ENCODE assay signal across 29 cellular contexts in genomic region chr11:26194871-26195270, GRCh38.
"Had no signal": no experiment of that assay in that cellular context is flagged by ENCODE, and none has a peak within 500 bp of the region (broad histone marks: within the 10 kb centered on the region; RNA-seq: fewer than 3 reads in every experiment).

No MANE protein-coding gene starts in this region.

- H3K4me3 ChIP-seq: adrenal gland, heart left ventricle, left lung, lower lobe of right lung, pancreas, prostate gland, sigmoid colon, tibial nerve had no signal

- H3K4me3 Mint-ChIP-seq: activated naive CD4-positive, alpha-beta T cell treated with anti-CD3 and anti-CD28 coated beads for 36 hours; activated naive CD8-positive, alpha-beta T cell treated with anti-CD3 and anti-CD28 coated beads for 36 hours; activated T-helper 1 cell treated with anti-CD3 and anti-CD28 coated beads, Interleukin-12 subunit alpha, Interleukin-12 subunit beta, Interleukin-2, Interleukin-4 antibody, amounts not matched to agents 30 ng/mL and 10 ng/mL and 1 ng/mL, durations not matched to agents 14 hours and 24 hours and 36 hours; brain; effector memory CD8-positive, alpha-beta T cell; neural crest cell; stimulated activated effector memory CD8-positive, alpha-beta T cell treated with anti-CD3 and anti-CD28 coated beads, Interleukin-12 subunit alpha, Interleukin-12 subunit beta, amount 100 ng/mL, for 72 hours; stimulated activated naive CD8-positive, alpha-beta T cell treated with anti-CD3 and anti-CD28 coated beads, Interleukin-15, Interleukin-2, amounts not matched to agents 100 ng/mL and 50 ng/mL, for 24 hours had no signal

- FAIRE-seq: pancreas, small intestine, urothelium cell line had no signal

- H3K9me3 Mint-ChIP-seq: activated naive CD8-positive, alpha-beta T cell treated with anti-CD3 and anti-CD28 coated beads for 36 hours; brain had no signal

- DNase-seq: activated CD4-positive, alpha-beta T cell treated with anti-CD3 and anti-CD28 coated beads for 48 hours; activated CD4-positive, alpha-beta T cell treated with anti-CD3 and anti-CD28 coated beads, Interleukin-2, amount 50 U/mL, for 48 hours; activated CD8-positive, alpha-beta memory T cell treated with anti-CD3 and anti-CD28 coated beads for 24 hours; activated effector memory CD4-positive, alpha-beta T cell treated with anti-CD3 and anti-CD28 coated beads, Interleukin-2, amount 50 U/mL, for 16 hours; activated naive CD4-positive, alpha-beta T cell treated with anti-CD3 and anti-CD28 coated beads for 36 hours; activated naive CD8-positive, alpha-beta T cell treated with anti-CD3 and anti-CD28 coated beads for 36 hours; adrenal gland; aorta; cortex of kidney; effector memory CD8-positive, alpha-beta T cell; foreskin keratinocyte; heart left ventricle; hypothalamus; left lung; lower lobe of right lung; nucleus accumbens; pancreas; retina; sigmoid colon; small intestine; stimulated activated CD4-positive, alpha-beta T cell treated with anti-CD3 and anti-CD28 coated beads, Interleukin-4, amount 100 ng/mL, for 24 hours had no signal

- H3K27me3 ChIP-seq: adrenal gland, foreskin keratinocyte, heart left ventricle, left lung, pancreas, sigmoid colon, tibial nerve had no signal

- H3K9me3 ChIP-seq: adrenal gland, heart left ventricle, left lung, lower lobe of right lung, pancreas, prostate gland, sigmoid colon, tibial nerve had no signal

- H3K36me3 Mint-ChIP-seq: activated naive CD8-positive, alpha-beta T cell treated with anti-CD3 and anti-CD28 coated beads for 36 hours; brain; stimulated activated effector memory CD8-positive, alpha-beta T cell treated with anti-CD3 and anti-CD28 coated beads, Interleukin-12 subunit alpha, Interleukin-12 subunit beta, amount 100 ng/mL, for 72 hours had no signal

- H3K4me1 Mint-ChIP-seq: activated naive CD8-positive, alpha-beta T cell treated with anti-CD3 and anti-CD28 coated beads for 36 hours; neural crest cell; stimulated activated effector memory CD8-positive, alpha-beta T cell treated with anti-CD3 and anti-CD28 coated beads, Interleukin-12 subunit alpha, Interleukin-12 subunit beta, amount 100 ng/mL, for 72 hours had no signal

- H3K27me3 Mint-ChIP-seq: activated naive CD8-positive, alpha-beta T cell treated with anti-CD3 and anti-CD28 coated beads for 36 hours; effector memory CD8-positive, alpha-beta T cell; stimulated activated naive CD8-positive, alpha-beta T cell treated with anti-CD3 and anti-CD28 coated beads, Interleukin-15, Interleukin-2, amounts not matched to agents 100 ng/mL and 50 ng/mL, for 24 hours had no signal

- H3K36me3 ChIP-seq: adrenal gland, heart left ventricle, left lung, lower lobe of right lung, pancreas, prostate gland, sigmoid colon, tibial nerve had no signal

- H3K27ac ChIP-seq: adrenal gland, foreskin keratinocyte, heart left ventricle, left lung, lower lobe of right lung, pancreas, prostate gland, sigmoid colon, tibial nerve had no signal

- H3K27ac Mint-ChIP-seq: activated naive CD4-positive, alpha-beta T cell treated with anti-CD3 and anti-CD28 coated beads for 36 hours; activated naive CD8-positive, alpha-beta T cell treated with anti-CD3 and anti-CD28 coated beads for 36 hours; activated T-helper 1 cell treated with anti-CD3 and anti-CD28 coated beads, Interleukin-12 subunit alpha, Interleukin-12 subunit beta, Interleukin-2, Interleukin-4 antibody, amounts not matched to agents 30 ng/mL and 10 ng/mL and 1 ng/mL, durations not matched to agents 14 hours and 24 hours and 36 hours; brain; effector memory CD8-positive, alpha-beta T cell; stimulated activated effector memory CD8-positive, alpha-beta T cell treated with anti-CD3 and anti-CD28 coated beads, Interleukin-12 subunit alpha, Interleukin-12 subunit beta, amount 100 ng/mL, for 72 hours; stimulated activated naive CD8-positive, alpha-beta T cell treated with anti-CD3 and anti-CD28 coated beads, Interleukin-15, Interleukin-2, amounts not matched to agents 100 ng/mL and 50 ng/mL, for 24 hours had no signal

- H3K4me1 ChIP-seq: heart left ventricle, left lung, lower lobe of right lung, pancreas, prostate gland, sigmoid colon had no signal
